In the genomic region with DNA sequence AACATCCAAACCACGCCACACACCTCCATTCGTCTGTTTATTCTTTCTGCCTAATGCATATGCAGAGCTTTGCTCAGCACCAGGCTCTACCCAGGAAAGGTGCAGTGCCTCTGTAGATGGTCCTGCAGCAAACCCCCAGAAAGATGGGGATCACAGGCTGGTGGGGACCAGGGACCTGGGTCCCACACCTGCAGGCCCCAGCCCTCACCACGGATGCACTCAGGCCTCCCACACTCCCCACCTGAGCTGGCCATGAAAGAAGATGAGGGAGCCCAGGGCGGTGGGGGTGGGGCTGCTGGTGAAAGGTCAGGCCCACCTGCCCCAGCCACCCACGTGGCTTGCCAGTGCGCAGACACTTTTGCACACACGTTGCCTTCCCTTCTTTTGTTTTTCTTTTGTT, we compare ENCODE assay signal across 32 cellular contexts.
"Had no signal": no experiment of that assay in that cellular context is flagged by ENCODE, and none has a peak within 500 bp of the region (broad histone marks: within the 10 kb centered on the region; RNA-seq: fewer than 3 reads in every experiment).

No MANE protein-coding gene starts in this region.

- H3K4me3 ChIP-seq: ascending aorta, breast epithelium, cardiac muscle cell, colonic mucosa, esophagus squamous epithelium, gastroesophageal sphincter had no signal

- H3K36me3 ChIP-seq: ascending aorta, breast epithelium, cardiac muscle cell, colonic mucosa, esophagus squamous epithelium, gastroesophageal sphincter, WERI-Rb-1 had no signal

- H3K27me3 Mint-ChIP-seq: activated B cell treated with CpG ODN at 0.5 μM for 24 hours; activated naive CD4-positive, alpha-beta T cell treated with anti-CD3 and anti-CD28 coated beads, Interleukin-2, amount 10 ng/mL, durations not matched to agents 7 days and 5 days had no signal

- H3K4me1 ChIP-seq: ascending aorta, breast epithelium, colonic mucosa, esophagus squamous epithelium, gastroesophageal sphincter had no signal

- H3K27ac Mint-ChIP-seq: activated B cell treated with CpG ODN at 0.5 μM for 24 hours; activated CD8-positive, alpha-beta T cell treated with anti-CD3 and anti-CD28 coated beads for 36 hours; activated naive CD4-positive, alpha-beta T cell treated with anti-CD3 and anti-CD28 coated beads, Interleukin-2, amount 10 ng/mL, durations not matched to agents 7 days and 5 days; activated naive CD4-positive, alpha-beta T cell treated with anti-CD3 and anti-CD28 coated beads, Interleukin-2, amount 50 U/mL, for 72 hours; activated naive CD8-positive, alpha-beta T cell treated with anti-CD3 and anti-CD28 coated beads, Interleukin-2, amount 10 ng/mL, durations not matched to agents 7 days and 5 days; activated T-cell treated with anti-CD3 and anti-CD28 coated beads, Interleukin-2, amount 50 U/mL, for 72 hours; brain; T-helper 17 cell; T-helper 2 cell treated with Interferon-gamma antibody and Interleukin-4, amounts not matched to agents 5 μg/mL and 100 μg/mL, for 36 hours had no signal

- H3K27me3 ChIP-seq: ascending aorta, cardiac muscle cell, colonic mucosa had no signal

- H3K36me3 Mint-ChIP-seq: activated naive CD4-positive, alpha-beta T cell treated with anti-CD3 and anti-CD28 coated beads, Interleukin-2, amount 10 ng/mL, durations not matched to agents 7 days and 5 days; activated naive CD4-positive, alpha-beta T cell treated with anti-CD3 and anti-CD28 coated beads, Interleukin-2, amount 50 U/mL, for 72 hours; activated naive CD8-positive, alpha-beta T cell treated with anti-CD3 and anti-CD28 coated beads, Interleukin-2, amount 10 ng/mL, durations not matched to agents 7 days and 5 days had no signal

- FAIRE-seq: endometrium, endothelial cell of umbilical vein had no signal

- DNase-seq: activated B cell treated with CpG ODN at 0.5 μM for 24 hours; activated CD4-positive, alpha-beta T cell treated with anti-CD3 and anti-CD28 coated beads for 48 hours; activated CD4-positive, alpha-beta T cell treated with anti-CD3 and anti-CD28 coated beads, Interleukin-2, amount 50 U/mL, for 1 hour; activated CD4-positive, alpha-beta T cell treated with anti-CD3 and anti-CD28 coated beads, Interleukin-2, amount 50 U/mL, for 48 hours; activated CD8-positive, alpha-beta memory T cell treated with anti-CD3 and anti-CD28 coated beads for 24 hours; activated CD8-positive, alpha-beta memory T cell treated with anti-CD3 and anti-CD28 coated beads, Interleukin-2, amount 50 U/mL, for 4 hours; activated CD8-positive, alpha-beta T cell treated with anti-CD3 and anti-CD28 coated beads for 36 hours; activated gamma-delta T cell; activated naive CD4-positive, alpha-beta T cell; activated naive CD4-positive, alpha-beta T cell treated with anti-CD3 and anti-CD28 coated beads, Interleukin-2, amount 10 ng/mL, durations not matched to agents 7 days and 5 days; activated naive CD8-positive, alpha-beta T cell treated with anti-CD3 and anti-CD28 coated beads, Interleukin-2, amount 10 ng/mL, durations not matched to agents 7 days and 5 days; activated T-cell treated with anti-CD3 and anti-CD28 coated beads, Interleukin-2, amount 50 U/mL, for 1 hour; activated T-cell treated with anti-CD3 and anti-CD28 coated beads, Interleukin-2, amount 50 U/mL, for 72 hours; central memory CD4-positive, alpha-beta T cell; colonic mucosa; effector CD8-positive, alpha-beta T cell; esophagus squamous epithelium; foreskin melanocyte; T-helper 1 cell; T-helper 17 cell; T1000; WERI-Rb-1 had no signal

- H3K27ac ChIP-seq: ascending aorta, breast epithelium, cardiac muscle cell, colonic mucosa, epithelial cell of prostate, esophagus squamous epithelium, gastroesophageal sphincter, WERI-Rb-1 had no signal

- H3K9me3 Mint-ChIP-seq: activated B cell treated with CpG ODN at 0.5 μM for 24 hours; activated CD8-positive, alpha-beta T cell treated with anti-CD3 and anti-CD28 coated beads for 36 hours; activated naive CD4-positive, alpha-beta T cell treated with anti-CD3 and anti-CD28 coated beads, Interleukin-2, amount 10 ng/mL, durations not matched to agents 7 days and 5 days; activated naive CD4-positive, alpha-beta T cell treated with anti-CD3 and anti-CD28 coated beads, Interleukin-2, amount 50 U/mL, for 72 hours; activated naive CD8-positive, alpha-beta T cell treated with anti-CD3 and anti-CD28 coated beads, Interleukin-2, amount 10 ng/mL, durations not matched to agents 7 days and 5 days; activated T-cell treated with anti-CD3 and anti-CD28 coated beads, Interleukin-2, amount 50 U/mL, for 72 hours; T-helper 2 cell treated with Interferon-gamma antibody and Interleukin-4, amounts not matched to agents 5 μg/mL and 100 μg/mL, for 36 hours had no signal

- H3K4me3 Mint-ChIP-seq: activated B cell treated with CpG ODN at 0.5 μM for 24 hours; activated CD8-positive, alpha-beta T cell treated with anti-CD3 and anti-CD28 coated beads for 36 hours; activated naive CD4-positive, alpha-beta T cell treated with anti-CD3 and anti-CD28 coated beads, Interleukin-2, amount 10 ng/mL, durations not matched to agents 7 days and 5 days; activated naive CD8-positive, alpha-beta T cell treated with anti-CD3 and anti-CD28 coated beads, Interleukin-2, amount 10 ng/mL, durations not matched to agents 7 days and 5 days; activated T-cell treated with anti-CD3 and anti-CD28 coated beads, Interleukin-2, amount 50 U/mL, for 72 hours; brain; T-helper 17 cell; T-helper 2 cell treated with Interferon-gamma antibody and Interleukin-4, amounts not matched to agents 5 μg/mL and 100 μg/mL, for 36 hours had no signal

- H3K4me1 Mint-ChIP-seq: activated B cell treated with CpG ODN at 0.5 μM for 24 hours; activated naive CD4-positive, alpha-beta T cell treated with anti-CD3 and anti-CD28 coated beads, Interleukin-2, amount 10 ng/mL, durations not matched to agents 7 days and 5 days; activated naive CD8-positive, alpha-beta T cell treated with anti-CD3 and anti-CD28 coated beads, Interleukin-2, amount 10 ng/mL, durations not matched to agents 7 days and 5 days; T-helper 17 cell had no signal

- H3K9me3 ChIP-seq: ascending aorta, breast epithelium, colonic mucosa, esophagus squamous epithelium had no signal
